In genomic region chr3:32947466-32948238, GRCh38 we compare ENCODE assay signal across 8 cellular contexts. TPM values are rescaled to one million over a fixed set of nuclear protein-coding genes. Genes with fewer than 3 reads are reported as not detected.
A peak's percentile ranks its signal among the peaks of the same experiment; 100 is the strongest.
DNase-seq lines count a peak whose midpoint lies in the region; ATAC-seq and TF ChIP-seq lines count a peak whose summit lies in the region.

No MANE protein-coding gene starts in this region.

- H3K4me1 ChIP-seq in OCI-LY7 (ENCODE audit: insufficient read depth, low read length, poor library complexity, severe bottlenecking) (no peaks in the 10 kb centered on the region), fibroblast of lung (ENCODE audit: control insufficient read depth, extremely low read depth, insufficient read depth, low read length) (no peaks in the 10 kb centered on the region), suprapubic skin (no peaks in the 10 kb centered on the region)

- H3K9ac ChIP-seq in fibroblast of lung (ENCODE audit: insufficient read depth, low read length): no peak overlapping the region

- intact Hi-C loops in OCI-LY7 (cut with micrococcal nuclease; ENCODE audit: unreplicated experiment): loop anchor here (1.0 to 2.0 kb wide), 3 partner anchors 118 to 425 kb away; no protein-coding TSS in a partner anchor

- POLR2A ChIA-PET in OCI-LY7 (lab: Charles Lee): interaction anchor here (0.6 kb wide), 1 partner anchor 10 kb away, joined by 3 read pairs; no protein-coding TSS in a partner anchor

- H3K36me3 ChIP-seq in OCI-LY7 (ENCODE audit: insufficient read depth, low read length) (no peaks in the 10 kb centered on the region), fibroblast of lung (ENCODE audit: control insufficient read depth, insufficient read depth, low read length) (no peaks in the 10 kb centered on the region), suprapubic skin (no peaks in the 10 kb centered on the region)

- H3K9me3 ChIP-seq in OCI-LY7 (ENCODE audit: low read length): no peaks in the 10 kb centered on the region
- H3K9me3 ChIP-seq in fibroblast of lung (ENCODE audit: control insufficient read depth, insufficient read depth, low read depth, low read length): no peaks in the 10 kb centered on the region
- no peaks in the 10 kb centered on the region for H3K9me3 ChIP-seq in suprapubic skin

- no TSS peak for BruUV-seq in OCI-LY7 (replicated peaks; lab: Mats Ljungman, UMichigan)

- TF ChIP-seq EP300 in suprapubic skin (IDR thresholded peaks at IDR 0.05): no peak

- H3K9me2 ChIP-seq in OCI-LY7 (ENCODE audit: insufficient read depth, low read length): no peaks in the 10 kb centered on the region

- peak; percentile 92 for TF ChIP-seq CTCF in OCI-LY7 (conservative IDR thresholded peaks at IDR 0.05; ENCODE audit: low read length)
- peak; percentile 65 to 72 for TF ChIP-seq CTCF in fibroblast of lung (conservative IDR thresholded peaks at IDR 0.05 in 1 of 2, IDR thresholded peaks at IDR 0.05 in 1 of 2; ENCODE audit: low read depth in 1 of 2, low read length in 2 of 2)
- TF ChIP-seq CTCF in suprapubic skin (IDR thresholded peaks at IDR 0.05): peak in 1 of 2 donors; percentile 49

- H3K4me2 ChIP-seq in OCI-LY7 (ENCODE audit: low read length) (no peak overlapping the region), fibroblast of lung (ENCODE audit: extremely low read depth, insufficient read depth, low read length) (no peak overlapping the region)

- CTCF ChIA-PET in OCI-LY7 (lab: Charles Lee; ENCODE audit: unreplicated experiment): interaction anchor here (0.6 to 1.1 kb wide), 7 partner anchors 113 to 416 kb away, joined by 3 to 10 read pairs (median 3); no protein-coding TSS in a partner anchor

- peaks cover 4% of the 10 kb centered on the region for H3K27me3 ChIP-seq in fibroblast of lung (ENCODE audit: control insufficient read depth, insufficient read depth, low read length)
- H3K27me3 ChIP-seq in suprapubic skin: no peaks in the 10 kb centered on the region

- TF ChIP-seq POLR2A in suprapubic skin (IDR thresholded peaks at IDR 0.05): no peak

- no peaks in the 10 kb centered on the region for H4K20me1 ChIP-seq in OCI-LY7 (ENCODE audit: insufficient read depth, low read length)
- no peaks in the 10 kb centered on the region for H4K20me1 ChIP-seq in fibroblast of lung (ENCODE audit: control insufficient read depth, extremely low read depth, insufficient read depth, low read length)

- DNase-seq in DMS 273 treated with DMSO at 0.1 percent for 48 hours (lab: John Stamatoyannopoulos, UW) (peak; percentile 57), HUDEP-2 (lab: John Stamatoyannopoulos, UW; ENCODE audit: unreplicated experiment in 76 of 76) (peak in 75 of 76 experiments; percentile 43 to 97 (median 88)), OCI-LY7 (ENCODE audit: low spot score) (peak; percentile 88), activated T-cell treated with anti-CD3 and anti-CD28 coated beads for 24 hours (ENCODE audit: low read depth) (peak; percentile 91), fibroblast of lung (ENCODE audit: low read depth in 2 of 2) (peak; percentile 67 to 84), non-pigmented ciliary epithelial cell (ENCODE audit: low read depth) (peak; percentile 56), suprapubic skin (ENCODE audit: low spot score in 2 of 2) (peak; percentile 77 to 83)

- no peaks in the 10 kb centered on the region for H3K79me2 ChIP-seq in OCI-LY7 (ENCODE audit: insufficient read depth, low read depth, low read length)
- H3K79me2 ChIP-seq in fibroblast of lung (ENCODE audit: control insufficient read depth, insufficient read depth, low read length): no peaks in the 10 kb centered on the region

- H2AFZ ChIP-seq in OCI-LY7 (ENCODE audit: low read length) (peak overlapping the region; percentile 54), fibroblast of lung (ENCODE audit: low read length) (no peak overlapping the region)

- peak; percentile 92 for ATAC-seq in GM21390 (IDR thresholded peaks at IDR 0.05; ENCODE audit: unreplicated experiment)

- 48% methylated on average over 9 of the region's 9 CpGs for WGBS in suprapubic skin

- H3K27ac ChIP-seq in OCI-LY7 (ENCODE audit: low read depth, low read length, poor library complexity, severe bottlenecking) (no peak overlapping the region), fibroblast of lung (ENCODE audit: insufficient read depth, low read length) (no peak overlapping the region), suprapubic skin (no peak overlapping the region)

- H3K4me3 ChIP-seq in OCI-LY7 (ENCODE audit: low read depth, low read length, poor library complexity, severe bottlenecking) (no peak overlapping the region), fibroblast of lung (replicated peaks in 1 of 4; ENCODE audit: control extremely low read depth in 1 of 4, insufficient read depth in 1 of 4, low read depth in 3 of 4, low read length in 4 of 4) (no peak overlapping the region), suprapubic skin (no peak overlapping the region)

RNA-seq across cellular contexts. Expression of gene CCR4, which starts 3.8 kb away (rescaled TPM):
- total RNA-seq in OCI-LY7 (2014; rRNA removed; shearing (Covaris generic)): not detected in 2 replicates
- not detected in 2 replicates for total RNA-seq in OCI-LY7 (2022)
- not detected in 2 replicates for total RNA-seq in fibroblast of lung
- polyA plus RNA-seq in fibroblast of lung: not detected in 2 replicates
- polyA plus RNA-seq in fibroblast of lung (2012): not detected in 2 replicates
- not detected in 2 replicates for polyA minus RNA-seq in fibroblast of lung (ENCODE audit: low replicate concordance)
- total RNA-seq in suprapubic skin: under 1 TPM in 3 of 4 donors, not detected in 1; 0.29 to 0.42 (median 0.34) TPM
